In the genomic region with DNA sequence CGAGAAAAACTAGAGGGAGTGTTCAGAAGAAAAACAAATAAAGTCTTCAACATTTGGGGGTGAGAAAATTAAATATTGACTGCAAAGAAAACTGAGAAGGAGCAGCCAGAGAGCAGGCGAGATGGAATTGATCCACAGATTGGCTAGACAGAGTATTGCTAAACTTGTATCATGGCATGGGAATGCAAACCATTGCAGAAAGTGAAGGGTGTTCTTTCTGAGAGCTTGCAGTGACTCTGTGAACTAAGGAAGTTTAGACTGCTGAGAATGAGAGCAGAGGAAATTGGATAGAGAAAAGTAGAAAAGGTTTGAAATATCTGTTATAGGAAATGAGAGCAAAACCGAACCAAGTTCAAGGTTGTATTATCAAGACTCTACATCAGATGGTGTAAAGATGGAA, we compare ENCODE assay signal across 3 cellular contexts.
TF ChIP-seq lines count a peak whose summit lies in the region.

No MANE protein-coding gene starts in this region.

TF ChIP-seq in SK-N-SH, 30 proteins besides CTCF, POLR2A, EP300 and RAD21 (continued from another document):
- TF ChIP-seq, protein P1, sequence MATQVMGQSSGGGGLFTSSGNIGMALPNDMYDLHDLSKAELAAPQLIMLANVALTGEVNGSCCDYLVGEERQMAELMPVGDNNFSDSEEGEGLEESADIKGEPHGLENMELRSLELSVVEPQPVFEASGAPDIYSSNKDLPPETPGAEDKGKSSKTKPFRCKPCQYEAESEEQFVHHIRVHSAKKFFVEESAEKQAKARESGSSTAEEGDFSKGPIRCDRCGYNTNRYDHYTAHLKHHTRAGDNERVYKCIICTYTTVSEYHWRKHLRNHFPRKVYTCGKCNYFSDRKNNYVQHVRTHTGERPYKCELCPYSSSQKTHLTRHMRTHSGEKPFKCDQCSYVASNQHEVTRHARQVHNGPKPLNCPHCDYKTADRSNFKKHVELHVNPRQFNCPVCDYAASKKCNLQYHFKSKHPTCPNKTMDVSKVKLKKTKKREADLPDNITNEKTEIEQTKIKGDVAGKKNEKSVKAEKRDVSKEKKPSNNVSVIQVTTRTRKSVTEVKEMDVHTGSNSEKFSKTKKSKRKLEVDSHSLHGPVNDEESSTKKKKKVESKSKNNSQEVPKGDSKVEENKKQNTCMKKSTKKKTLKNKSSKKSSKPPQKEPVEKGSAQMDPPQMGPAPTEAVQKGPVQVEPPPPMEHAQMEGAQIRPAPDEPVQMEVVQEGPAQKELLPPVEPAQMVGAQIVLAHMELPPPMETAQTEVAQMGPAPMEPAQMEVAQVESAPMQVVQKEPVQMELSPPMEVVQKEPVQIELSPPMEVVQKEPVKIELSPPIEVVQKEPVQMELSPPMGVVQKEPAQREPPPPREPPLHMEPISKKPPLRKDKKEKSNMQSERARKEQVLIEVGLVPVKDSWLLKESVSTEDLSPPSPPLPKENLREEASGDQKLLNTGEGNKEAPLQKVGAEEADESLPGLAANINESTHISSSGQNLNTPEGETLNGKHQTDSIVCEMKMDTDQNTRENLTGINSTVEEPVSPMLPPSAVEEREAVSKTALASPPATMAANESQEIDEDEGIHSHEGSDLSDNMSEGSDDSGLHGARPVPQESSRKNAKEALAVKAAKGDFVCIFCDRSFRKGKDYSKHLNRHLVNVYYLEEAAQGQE (IDR thresholded peaks at IDR 0.05; ENCODE audit: low read depth, low read length), result no peak
- TF ChIP-seq, protein P2, sequence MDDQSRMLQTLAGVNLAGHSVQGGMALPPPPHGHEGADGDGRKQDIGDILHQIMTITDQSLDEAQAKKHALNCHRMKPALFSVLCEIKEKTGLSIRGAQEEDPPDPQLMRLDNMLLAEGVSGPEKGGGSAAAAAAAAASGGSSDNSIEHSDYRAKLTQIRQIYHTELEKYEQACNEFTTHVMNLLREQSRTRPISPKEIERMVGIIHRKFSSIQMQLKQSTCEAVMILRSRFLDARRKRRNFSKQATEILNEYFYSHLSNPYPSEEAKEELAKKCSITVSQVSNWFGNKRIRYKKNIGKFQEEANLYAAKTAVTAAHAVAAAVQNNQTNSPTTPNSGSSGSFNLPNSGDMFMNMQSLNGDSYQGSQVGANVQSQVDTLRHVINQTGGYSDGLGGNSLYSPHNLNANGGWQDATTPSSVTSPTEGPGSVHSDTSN (IDR thresholded peaks at IDR 0.05), result no peak
- TF ChIP-seq YY1 (IDR thresholded peaks at IDR 0.05; ENCODE audit: low read depth), result no peak

TF ChIP-seq in SK-N-SH treated with all-trans-retinoic acid at 6 μM for 48 hours, 23 proteins besides CTCF, POLR2A, EP300 and RAD21 (continued from another document):
- no peak for TF ChIP-seq ZNF565 (CRISPR knock-in tag; conservative IDR thresholded peaks at IDR 0.05; ENCODE audit: low read depth)

TF ChIP-seq in liver, 16 proteins besides CTCF, POLR2A, EP300 and RAD21 (continued from another document):
- TF ChIP-seq, protein P1 (IDR thresholded peaks at IDR 0.05), result no peak
TF ChIP-seq in liver: peak in this region for 1.
